ENCODE assay signal across 1 cellular context in genomic region chr3:133444071-133444774, GRCh38.
A peak's percentile ranks its signal among the peaks of the same experiment; 100 is the strongest.
TF ChIP-seq lines count a peak whose summit lies in the region.

No MANE protein-coding gene starts in this region.

TF ChIP-seq in HepG2, 621 proteins besides CTCF, POLR2A, EP300 and RAD21 (continued from another document and continues in another):
- no peak for TF ChIP-seq ZNF646 (CRISPR knock-in tag; IDR thresholded peaks at IDR 0.05)
- TF ChIP-seq HDAC2 (CRISPR knock-in tag; IDR thresholded peaks at IDR 0.05): no peak
- TF ChIP-seq FOXA1 (IDR thresholded peaks at IDR 0.05): no peak
- TF ChIP-seq FOXA1 (CRISPR knock-in tag; IDR thresholded peaks at IDR 0.05): peak; percentile 70
- no peak for TF ChIP-seq SMAD3 (CRISPR knock-in tag; IDR thresholded peaks at IDR 0.05)
- TF ChIP-seq SOX13 (IDR thresholded peaks at IDR 0.05): no peak
- peak in 1 of 2 experiments; percentile 73; a peak in 2 of 4 replicates for TF ChIP-seq SOX13 (CRISPR knock-in tag; conservative IDR thresholded peaks at IDR 0.05 in 1 of 2, IDR thresholded peaks at IDR 0.05 in 1 of 2)
- TF ChIP-seq PRDM15 (CRISPR knock-in tag; IDR thresholded peaks at IDR 0.05): no peak
- TF ChIP-seq SAFB2 (CRISPR knock-in tag; IDR thresholded peaks at IDR 0.05; ENCODE audit: borderline replicate concordance, low read depth): no peak
- no peak for TF ChIP-seq ZNF350 (CRISPR knock-in tag; IDR thresholded peaks at IDR 0.05; ENCODE audit: borderline replicate concordance, low read depth)
- no peak for TF ChIP-seq ZNF678 (CRISPR knock-in tag; IDR thresholded peaks at IDR 0.05)
- TF ChIP-seq KLF9 (CRISPR knock-in tag; IDR thresholded peaks at IDR 0.05; ENCODE audit: low read depth): no peak
- TF ChIP-seq ZSCAN22 (CRISPR knock-in tag; IDR thresholded peaks at IDR 0.05): no peak
- no peak for TF ChIP-seq ZNF354B (CRISPR knock-in tag; IDR thresholded peaks at IDR 0.05)
- no peak for TF ChIP-seq ZBTB49 (CRISPR knock-in tag; IDR thresholded peaks at IDR 0.05; ENCODE audit: borderline replicate concordance)
- TF ChIP-seq ZNF564 (CRISPR knock-in tag; IDR thresholded peaks at IDR 0.05): no peak
- no peak for TF ChIP-seq ZNF337 (CRISPR knock-in tag; IDR thresholded peaks at IDR 0.05; ENCODE audit: borderline replicate concordance, low read depth)
- no peak for TF ChIP-seq FOXC1 (CRISPR knock-in tag; IDR thresholded peaks at IDR 0.05; ENCODE audit: borderline replicate concordance)
- peak in 1 of 2 experiments; percentile 50; a peak in 2 of 4 replicates for TF ChIP-seq ATF4 (CRISPR knock-in tag; IDR thresholded peaks at IDR 0.05)
- no peak for TF ChIP-seq ZNF703 (CRISPR knock-in tag; IDR thresholded peaks at IDR 0.05; ENCODE audit: borderline replicate concordance)
- 0 out of 2 replicates have a peak, but pooled peaks have one; percentile 19 for TF ChIP-seq CEBPG (CRISPR knock-in tag; IDR thresholded peaks at IDR 0.05)
- no peak for TF ChIP-seq HNRNPLL (IDR thresholded peaks at IDR 0.05; ENCODE audit: low read depth, low read length, poor library complexity, severe bottlenecking)
- TF ChIP-seq RORA (CRISPR knock-in tag; IDR thresholded peaks at IDR 0.05): no peak
- TF ChIP-seq THYN1 (CRISPR knock-in tag; IDR thresholded peaks at IDR 0.05; ENCODE audit: borderline replicate concordance, low read depth): no peak
- no peak for TF ChIP-seq ZNF34 (CRISPR knock-in tag; IDR thresholded peaks at IDR 0.05; ENCODE audit: borderline replicate concordance)
- TF ChIP-seq ZSCAN9 (CRISPR knock-in tag; IDR thresholded peaks at IDR 0.05; ENCODE audit: borderline replicate concordance): no peak
- TF ChIP-seq HIC2 (CRISPR knock-in tag; IDR thresholded peaks at IDR 0.05; ENCODE audit: low read depth): no peak
- no peak for TF ChIP-seq ZMAT5 (CRISPR knock-in tag; IDR thresholded peaks at IDR 0.05; ENCODE audit: borderline replicate concordance, low read depth)
- TF ChIP-seq DZIP1 (CRISPR knock-in tag; IDR thresholded peaks at IDR 0.05): no peak
- TF ChIP-seq ZNF775 (CRISPR knock-in tag; IDR thresholded peaks at IDR 0.05; ENCODE audit: borderline replicate concordance): no peak
- TF ChIP-seq FOSL2 (CRISPR knock-in tag; IDR thresholded peaks at IDR 0.05): peak; percentile 87
- TF ChIP-seq ZHX2 (IDR thresholded peaks at IDR 0.05; ENCODE audit: low read depth): no peak
- TF ChIP-seq ZHX2 (CRISPR knock-in tag; IDR thresholded peaks at IDR 0.05; ENCODE audit: borderline replicate concordance): no peak
